ENCODE assay signal across 8 cellular contexts in the genomic region with DNA sequence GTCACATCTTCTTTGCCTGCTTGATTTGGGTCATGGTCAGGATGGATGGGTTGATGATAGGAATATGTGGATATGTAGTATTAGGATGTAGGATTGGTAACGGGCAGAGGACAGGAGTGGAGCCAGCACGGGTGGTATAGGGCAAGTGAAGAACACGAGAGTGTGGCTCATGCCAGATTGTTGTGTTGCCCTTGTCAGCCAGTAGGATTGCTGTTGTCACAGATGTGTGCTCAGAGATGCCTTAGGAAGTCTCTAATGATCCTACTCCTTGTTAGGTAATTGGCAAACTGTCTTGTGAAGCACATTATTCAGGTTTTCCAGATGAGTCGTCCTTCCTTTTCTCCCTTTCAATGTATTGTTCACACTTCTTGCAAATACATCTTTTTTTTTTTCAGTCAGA. TPM values are rescaled to one million over a fixed set of nuclear protein-coding genes. Genes with fewer than 3 reads are reported as not detected.
A peak's percentile ranks its signal among the peaks of the same experiment; 100 is the strongest.
DNase-seq lines count a peak whose midpoint lies in the region; ATAC-seq and TF ChIP-seq lines count a peak whose summit lies in the region.

No MANE protein-coding gene starts in this region.

- TF ChIP-seq POLR2A in Peyer's patch (IDR thresholded peaks at IDR 0.05) (no peak), esophagus squamous epithelium (IDR thresholded peaks at IDR 0.05) (no peak)

- H3K9me3 ChIP-seq in Peyer's patch, result no peaks in the 10 kb centered on the region
- H3K9me3 ChIP-seq in esophagus squamous epithelium, result no peaks in the 10 kb centered on the region
- H3K9me3 ChIP-seq in tibial artery, result no peaks in the 10 kb centered on the region

- peaks cover 0 to 6% (median 0%) of the 10 kb centered on the region in 4 donors for H3K4me1 ChIP-seq in Peyer's patch
- peaks cover 0 to 69% (median 10%) of the 10 kb centered on the region in 3 donors for H3K4me1 ChIP-seq in esophagus squamous epithelium
- peaks cover 0 to 60% (median 20%) of the 10 kb centered on the region in 4 donors for H3K4me1 ChIP-seq in tibial artery

- H3K36me3 ChIP-seq in Peyer's patch (no peaks in the 10 kb centered on the region), esophagus squamous epithelium (no peaks in the 10 kb centered on the region), tibial artery (no peaks in the 10 kb centered on the region)

- TF ChIP-seq CTCF in Peyer's patch (IDR thresholded peaks at IDR 0.05), result peak in 4 of 6 experiments; percentile 30 to 38 (median 34)
- peak in 5 of 6 experiments; percentile 26 to 55 (median 35) for TF ChIP-seq CTCF in esophagus squamous epithelium (IDR thresholded peaks at IDR 0.05)
- TF ChIP-seq CTCF in retinal pigment epithelial cell (conservative IDR thresholded peaks at IDR 0.05; ENCODE audit: low read depth, low read length), result peak; percentile 54
- peak in 1 of 2 experiments; percentile 36 for TF ChIP-seq CTCF in tibial artery (IDR thresholded peaks at IDR 0.05)

- WGBS in esophagus squamous epithelium, 2 donors, result 46 to 70% methylated on average over 4 of the region's 4 CpGs

- H3K4me3 ChIP-seq in Peyer's patch, result no peak overlapping the region
- no peak overlapping the region for H3K4me3 ChIP-seq in esophagus squamous epithelium
- no peak overlapping the region for H3K4me3 ChIP-seq in retinal pigment epithelial cell (ENCODE audit: low read length)
- H3K4me3 ChIP-seq in tibial artery, result no peak overlapping the region

- no peaks in the 10 kb centered on the region for H3K27me3 ChIP-seq in Peyer's patch
- no peaks in the 10 kb centered on the region for H3K27me3 ChIP-seq in esophagus squamous epithelium
- no peaks in the 10 kb centered on the region for H3K27me3 ChIP-seq in tibial artery

- ATAC-seq in GM19025 (IDR thresholded peaks at IDR 0.05; ENCODE audit: low read depth, unreplicated experiment) (peak; percentile 77), HG03095 (IDR thresholded peaks at IDR 0.05; ENCODE audit: unreplicated experiment) (peak; percentile 60)

- DNase-seq in D341Med (ENCODE audit: low spot score), result peak; percentile 51
- DNase-seq in Peyer's patch, result no peak
- no peak for DNase-seq in esophagus squamous epithelium (lab: John Stamatoyannopoulos, UW)
- no peak for DNase-seq in retinal pigment epithelial cell (ENCODE audit: low read depth)
- no peak for DNase-seq in tibial artery
- no peak for DNase-seq in C1 segment of cervical spinal cord (lab: John Stamatoyannopoulos, UW)

- intact Hi-C loops in esophagus squamous epithelium (cut with DNase I), result no loop called here
- intact Hi-C loops in tibial artery (cut with DNase I; ENCODE audit: low total_unique reads), result no loop called here

- H3K27ac ChIP-seq in Peyer's patch (no peak overlapping the region), esophagus squamous epithelium (no peak overlapping the region), tibial artery (no peak overlapping the region)

RNA-seq across cellular contexts. Expression of gene ATP10D, which starts 5.5 kb away (rescaled TPM):
- 10 to 100 TPM in 2 of 4 donors, 1 to 10 TPM in 2; 4.4 to 15.7 (median 10.0) TPM for total RNA-seq in Peyer's patch
- 10 to 100 TPM; 18.6 to 31.5 (median 27.8) TPM for total RNA-seq in esophagus squamous epithelium

RNA-seq across cellular contexts. Expression of gene COMMD8, which starts 27.0 kb away (rescaled TPM):
- 10 to 100 TPM in 3 of 4 donors, 1 to 10 TPM in 1; 6.0 to 26.1 (median 19.1) TPM for total RNA-seq in Peyer's patch
- total RNA-seq in esophagus squamous epithelium, result 10 to 100 TPM; 13.3 to 50.6 (median 26.0) TPM
